In genomic region chr1:224447251-224447650, GRCh38 we compare ENCODE assay signal across 12 cellular contexts. TPM values are rescaled to one million over a fixed set of nuclear protein-coding genes. Genes with fewer than 3 reads are reported as not detected.
DNase-seq lines count a peak whose midpoint lies in the region; ATAC-seq and TF ChIP-seq lines count a peak whose summit lies in the region.
"Had no signal": no experiment of that assay in that cellular context is flagged by ENCODE, and none has a peak within 500 bp of the region (broad histone marks: within the 10 kb centered on the region; RNA-seq: fewer than 3 reads in every experiment).

No MANE protein-coding gene starts in this region.

- peak; percentile 36 for ATAC-seq in stimulated activated naive CD8-positive, alpha-beta T cell treated with anti-CD3 and anti-CD28 coated beads, Interleukin-15, Interleukin-2, amounts not matched to agents 100 U/mL and 50 U/mL, for 24 hours
- ATAC-seq in stimulated activated naive CD8-positive, alpha-beta T cell treated with anti-CD3 and anti-CD28 coated beads, Interleukin-15, amount 100 ng/mL, for 72 hours: no peak
- ATAC-seq in lower lobe of right lung: peak; percentile 60 to 70
- ATAC-seq in aorta (ENCODE audit: low FRiP score): peak; percentile 80
- ATAC-seq in GM21737 (IDR thresholded peaks at IDR 0.05; ENCODE audit: unreplicated experiment): no peak
- ATAC-seq: K562 had no signal

- H3K27me3 Mint-ChIP-seq in stimulated activated naive CD8-positive, alpha-beta T cell treated with anti-CD3 and anti-CD28 coated beads, Interleukin-15, amount 100 ng/mL, for 72 hours: no peaks in the 10 kb centered on the region
- H3K27me3 Mint-ChIP-seq: activated B cell treated with CpG ODN at 0.5 μM for 24 hours had no signal

- peak overlapping the region; percentile 33 for H3K27ac ChIP-seq in epithelial cell of prostate
- no peak overlapping the region for H3K27ac ChIP-seq in lower lobe of right lung
- no peak overlapping the region for H3K27ac ChIP-seq in aorta (ENCODE audit: low read depth in 1 of 2, low read length in 2 of 2)

- TF ChIP-seq CTCF in lower lobe of right lung (IDR thresholded peaks at IDR 0.05): no peak

- H3K36me3 ChIP-seq in lower lobe of right lung: peaks cover 4% of the 10 kb centered on the region
- H3K36me3 ChIP-seq in aorta (ENCODE audit: control insufficient read depth in 1 of 2, insufficient read depth in 2 of 2, low read length in 1 of 2): peaks cover 0 to 4% of the 10 kb centered on the region in 2 donors

- no peak overlapping the region for H3K4me3 Mint-ChIP-seq in stimulated activated naive CD8-positive, alpha-beta T cell treated with anti-CD3 and anti-CD28 coated beads, Interleukin-15, amount 100 ng/mL, for 72 hours
- H3K4me3 Mint-ChIP-seq: activated B cell treated with CpG ODN at 0.5 μM for 24 hours had no signal

- WGBS in aorta, 2 donors: 33 to 34% methylated on average over 2 of the region's 2 CpGs

- H3K4me3 ChIP-seq in lower lobe of right lung: no peak overlapping the region
- no peak overlapping the region for H3K4me3 ChIP-seq in aorta (ENCODE audit: low read length in 2 of 2)
- H3K4me3 ChIP-seq: K562 had no signal

- H3K27ac Mint-ChIP-seq in stimulated activated naive CD8-positive, alpha-beta T cell treated with anti-CD3 and anti-CD28 coated beads, Interleukin-15, amount 100 ng/mL, for 72 hours: no peak overlapping the region
- H3K27ac Mint-ChIP-seq: activated B cell treated with CpG ODN at 0.5 μM for 24 hours had no signal

- intact Hi-C loops in lower lobe of right lung (cut with DNase I) (no loop called here), aorta (cut with DNase I) (no loop called here)

- H3K27me3 ChIP-seq in lower lobe of right lung (ENCODE audit: low read depth) (no peaks in the 10 kb centered on the region), aorta (ENCODE audit: control insufficient read depth in 1 of 2, insufficient read depth in 2 of 2, low read length in 1 of 2) (no peaks in the 10 kb centered on the region)

- DNase-seq in stimulated activated naive CD8-positive, alpha-beta T cell treated with anti-CD3 and anti-CD28 coated beads, Interleukin-15, Interleukin-2, amounts not matched to agents 100 U/mL and 50 U/mL, for 24 hours: no peak
- DNase-seq in stimulated activated naive CD8-positive, alpha-beta T cell treated with anti-CD3 and anti-CD28 coated beads, Interleukin-15, amount 100 ng/mL, for 72 hours: no peak
- DNase-seq in epithelial cell of prostate (ENCODE audit: low read depth, low spot score) (no peak), lower lobe of right lung (peak; percentile 51), aorta (peak; percentile 82 to 85), NOMO-1 treated with dmso at 0.1 percent for 144 hours (lab: John Stamatoyannopoulos, UW; ENCODE audit: unreplicated experiment) (no peak), NCI-H187 (lab: John Stamatoyannopoulos, UW) (no peak)
- DNase-seq: activated B cell treated with CpG ODN at 0.5 μM for 24 hours, DMS79, RPMI8226 had no signal

- H3K4me1 Mint-ChIP-seq in stimulated activated naive CD8-positive, alpha-beta T cell treated with anti-CD3 and anti-CD28 coated beads, Interleukin-15, amount 100 ng/mL, for 72 hours: peaks cover 35% of the 10 kb centered on the region
- H3K4me1 Mint-ChIP-seq: activated B cell treated with CpG ODN at 0.5 μM for 24 hours had no signal

- H3K9me3 Mint-ChIP-seq in stimulated activated naive CD8-positive, alpha-beta T cell treated with anti-CD3 and anti-CD28 coated beads, Interleukin-15, amount 100 ng/mL, for 72 hours: no peaks in the 10 kb centered on the region
- H3K9me3 Mint-ChIP-seq: activated B cell treated with CpG ODN at 0.5 μM for 24 hours had no signal

- H3K9me3 ChIP-seq in lower lobe of right lung (no peaks in the 10 kb centered on the region), aorta (ENCODE audit: control insufficient read depth, low read length) (no peaks in the 10 kb centered on the region)

- H3K4me1 ChIP-seq in lower lobe of right lung (peaks cover 12% of the 10 kb centered on the region), aorta (ENCODE audit: control insufficient read depth in 1 of 2, insufficient read depth in 2 of 2, low read length in 2 of 2) (no peaks in the 10 kb centered on the region)

RNA-seq across cellular contexts. Expression of gene WDR26, which starts 12.7 kb away (rescaled TPM):
- total RNA-seq in lower lobe of right lung: 86.6 TPM
- 10 to 100 TPM; 80.7 to 94.7 TPM for total RNA-seq in aorta
- 10 to 100 TPM; 20.2 to 34.2 TPM for polyA plus RNA-seq in aorta

Comparison
In these comparisons a context has a peak if more than half of its experiments do, and no peak if none do; other contexts are left out.
1. ATAC-seq: peak in stimulated activated naive CD8-positive, alpha-beta T cell treated with anti-CD3 and anti-CD28 coated beads, Interleukin-15, Interleukin-2, amounts not matched to agents 100 U/mL and 50 U/mL, for 24 hours (single experiment), lower lobe of right lung (2 of 2) and aorta (single experiment); none in stimulated activated naive CD8-positive, alpha-beta T cell treated with anti-CD3 and anti-CD28 coated beads, Interleukin-15, amount 100 ng/mL, for 72 hours (single experiment) and GM21737 (single experiment).
2. DNase-seq: peak in lower lobe of right lung (single experiment) and aorta (2 of 2); none in stimulated activated naive CD8-positive, alpha-beta T cell treated with anti-CD3 and anti-CD28 coated beads, Interleukin-15, Interleukin-2, amounts not matched to agents 100 U/mL and 50 U/mL, for 24 hours (single experiment), stimulated activated naive CD8-positive, alpha-beta T cell treated with anti-CD3 and anti-CD28 coated beads, Interleukin-15, amount 100 ng/mL, for 72 hours (0 of 2), epithelial cell of prostate (single experiment), NOMO-1 treated with dmso at 0.1 percent for 144 hours (single experiment) and NCI-H187 (0 of 2).